Comparison of ENCODE assay signal across 8 cellular contexts in the genomic region with DNA sequence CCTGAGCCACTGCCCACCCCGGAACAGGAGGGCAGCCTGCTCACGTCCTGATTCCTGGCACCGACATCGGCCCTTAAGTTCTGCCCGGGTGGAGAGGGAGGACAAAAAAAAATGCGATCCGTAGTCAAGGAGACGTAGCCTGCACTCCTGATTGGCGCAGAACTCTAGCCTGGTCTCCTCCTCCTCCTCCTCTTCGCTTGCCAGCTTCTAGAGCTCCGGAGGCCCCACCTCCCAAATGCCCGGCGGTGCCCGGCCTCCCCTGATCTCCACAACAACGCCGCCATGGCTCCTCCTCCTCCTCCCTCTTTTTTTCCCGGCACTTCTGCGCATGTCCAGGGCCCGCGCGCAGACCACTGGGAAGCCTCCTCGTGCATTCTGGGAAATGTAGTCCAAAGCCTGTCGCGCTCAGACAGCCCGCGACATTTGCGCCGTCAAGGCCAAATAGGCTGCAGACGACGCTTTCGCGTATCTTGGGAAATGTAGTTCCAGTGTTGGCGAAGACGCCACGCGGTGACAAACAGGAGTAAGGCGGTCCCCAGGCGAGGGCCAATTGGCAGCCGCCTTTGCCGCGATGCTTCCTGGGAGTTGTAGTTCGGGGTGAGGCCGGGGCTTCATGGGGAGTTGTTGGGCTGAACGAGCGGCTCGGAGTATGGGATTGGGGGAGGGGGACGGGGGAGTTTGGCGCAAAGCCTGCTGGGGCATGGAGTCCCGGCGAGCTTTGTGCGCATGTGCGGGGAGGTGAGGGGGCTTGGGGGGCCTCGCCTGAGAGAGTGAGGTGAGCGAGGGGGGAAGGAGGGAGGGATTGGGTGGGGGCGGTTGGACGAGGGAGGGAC. TPM values are rescaled to one million over a fixed set of nuclear protein-coding genes. Genes with fewer than 3 reads are reported as not detected.
A peak's percentile ranks its signal among the peaks of the same experiment; 100 is the strongest.
DNase-seq lines count a peak whose midpoint lies in the region; ATAC-seq, FAIRE-seq and TF ChIP-seq lines count a peak whose summit lies in the region.

A gene (plus strand): TSS at position 705 of the 833 bp plus-strand sequence. CDS start 5,625 bp downstream, outside the sequence.

- no peaks in the 10 kb centered on the region for H3K36me3 ChIP-seq in KMS-11 (ENCODE audit: insufficient read depth)
- no peaks in the 10 kb centered on the region for H3K36me3 ChIP-seq in muscle layer of colon (ENCODE audit: insufficient read depth, low read length)

- no peaks in the 10 kb centered on the region for H4K20me1 ChIP-seq in KMS-11 (ENCODE audit: insufficient read depth)

- peak; percentile 88 for ATAC-seq in GM21737 (IDR thresholded peaks at IDR 0.05; ENCODE audit: unreplicated experiment)
- ATAC-seq in activated T-cell treated with anti-CD3 and anti-CD28 coated beads, Interleukin-2, amount 50 U/mL, for 72 hours (replicated peaks in 1 of 2) = peak; percentile 93 to 94
- peak; percentile 93 for ATAC-seq in esophagus mucosa

- TF ChIP-seq CTCF in KMS-11 (conservative IDR thresholded peaks at IDR 0.05; ENCODE audit: low read depth, low read length) = no peak

- H3K4me3 Mint-ChIP-seq in activated T-cell treated with anti-CD3 and anti-CD28 coated beads, Interleukin-2, amount 50 U/mL, for 72 hours = peak within 1 kb of the TSS; percentile 93 to 94

- peak within 1 kb of the TSS; percentile 80 for H2AFZ ChIP-seq in KMS-11 (ENCODE audit: low read depth)

- DNase-seq in DMS53 treated with DMSO at 0.1 percent for 48 hours (lab: John Stamatoyannopoulos, UW; ENCODE audit: unreplicated experiment) = peak; percentile 99
- DNase-seq in RCC 7860 (ENCODE audit: low spot score) = peak; percentile 93
- peak; percentile 97 to 99 for DNase-seq in activated T-cell treated with anti-CD3 and anti-CD28 coated beads, Interleukin-2, amount 50 U/mL, for 72 hours
- DNase-seq in stimulated activated CD8-positive, alpha-beta memory T cell treated with anti-CD3 and anti-CD28 coated beads, Interleukin-7, amount 100 ng/mL, for 24 hours (ENCODE audit: low read depth) = peak; percentile 98

- H3K9me3 ChIP-seq in muscle layer of colon (ENCODE audit: low read length) = no peaks in the 10 kb centered on the region

- H3K27me3 ChIP-seq in KMS-11 (ENCODE audit: insufficient read depth, low read depth) (no peaks in the 10 kb centered on the region), muscle layer of colon (ENCODE audit: control insufficient read depth in 1 of 2, insufficient read depth in 2 of 2, low read length in 2 of 2) (no peaks in the 10 kb centered on the region)

- peaks cover 44% of the 10 kb centered on the region for H3K4me1 Mint-ChIP-seq in activated T-cell treated with anti-CD3 and anti-CD28 coated beads, Interleukin-2, amount 50 U/mL, for 72 hours (ENCODE audit: low read depth)

- peak; percentile 91 for FAIRE-seq in RCC 7860 (lab: Jason Lieb, UNC)

- H3K9ac ChIP-seq in KMS-11 (peak within 1 kb of the TSS; percentile 63), muscle layer of colon (ENCODE audit: low read length) (peak within 1 kb of the TSS; percentile 59)

- H3K4me3 ChIP-seq in KMS-11 (IDR thresholded peaks at IDR 0.05; ENCODE audit: insufficient read depth, low read depth, low read length) = no peak within 1 kb of the TSS
- H3K4me3 ChIP-seq in muscle layer of colon (ENCODE audit: low read depth in 1 of 2, low read length in 2 of 2) = peak within 1 kb of the TSS; percentile 46 to 72

- peaks cover 0 to 2% of the 10 kb centered on the region in 2 donors for H3K36me3 Mint-ChIP-seq in activated T-cell treated with anti-CD3 and anti-CD28 coated beads, Interleukin-2, amount 50 U/mL, for 72 hours (ENCODE audit: insufficient read depth in 2 of 2)

- H3K79me2 ChIP-seq in KMS-11 (ENCODE audit: insufficient read depth, low read depth) = peaks cover 8% of the 10 kb centered on the region; the same call in 1 of the 2 replicates

- H3K27ac Mint-ChIP-seq in activated T-cell treated with anti-CD3 and anti-CD28 coated beads, Interleukin-2, amount 50 U/mL, for 72 hours = peak within 1 kb of the TSS; percentile 93

- no peaks in the 10 kb centered on the region for H3K27me3 Mint-ChIP-seq in activated T-cell treated with anti-CD3 and anti-CD28 coated beads, Interleukin-2, amount 50 U/mL, for 72 hours (ENCODE audit: low read depth)

- H3K4me2 ChIP-seq in KMS-11 = peak within 1 kb of the TSS; percentile 79

- peaks cover 19% of the 10 kb centered on the region for H3K4me1 ChIP-seq in KMS-11 (ENCODE audit: low read depth, poor library complexity, severe bottlenecking)
- peaks cover 22% of the 10 kb centered on the region for H3K4me1 ChIP-seq in muscle layer of colon (ENCODE audit: insufficient read depth, low read length)

- H3K9me3 Mint-ChIP-seq in activated T-cell treated with anti-CD3 and anti-CD28 coated beads, Interleukin-2, amount 50 U/mL, for 72 hours = no peaks in the 10 kb centered on the region

- H3K27ac ChIP-seq in KMS-11 (peak within 1 kb of the TSS; percentile 77), muscle layer of colon (ENCODE audit: low read depth, low read length) (peak within 1 kb of the TSS; percentile 98)

RNA-seq across cellular contexts. Expression of the gene that starts here (rescaled TPM):
- 10 to 100 TPM; 37.1 to 42.9 TPM for total RNA-seq in activated T-cell treated with anti-CD3 and anti-CD28 coated beads, Interleukin-2, amount 50 U/mL, for 72 hours
- 10.4 TPM for total RNA-seq in esophagus mucosa
